In the genomic region with DNA sequence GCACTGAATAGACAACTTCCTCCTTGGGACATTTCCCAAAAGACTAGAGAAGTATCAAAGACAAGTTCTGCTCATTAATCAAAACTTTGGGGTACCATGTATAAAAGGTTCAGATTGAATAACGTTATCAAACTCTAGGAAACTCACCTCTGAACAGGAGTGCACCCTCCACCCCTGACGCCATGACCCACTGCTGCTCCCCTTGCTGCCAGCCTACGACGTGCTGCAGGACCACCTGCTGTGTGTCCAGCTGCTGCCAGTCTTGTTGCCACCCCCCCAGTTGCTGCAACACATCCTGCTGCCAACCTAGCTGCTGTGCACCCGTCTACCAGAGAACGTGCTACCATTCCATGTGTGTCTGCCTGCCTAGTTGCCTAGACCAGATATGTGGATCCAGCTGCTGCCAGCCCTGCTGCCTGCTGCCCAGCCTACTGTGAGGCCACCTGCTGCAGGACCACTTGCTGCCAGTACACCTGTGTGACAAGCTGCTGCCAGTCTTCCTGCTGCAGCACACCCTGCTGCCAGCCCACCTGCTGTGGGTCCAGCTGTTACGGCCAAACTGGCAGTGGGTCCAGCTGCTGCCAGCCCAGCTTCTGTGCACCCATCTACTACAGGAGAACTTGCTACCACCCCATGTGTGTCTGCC, we compare ENCODE assay signal across 1 cellular context.
TF ChIP-seq lines count a peak whose summit lies in the region.

No MANE protein-coding gene starts in this region.

TF ChIP-seq in A549, 52 proteins besides CTCF, POLR2A, EP300 and RAD21 (continued from another document):
- TF ChIP-seq, protein P1, sequence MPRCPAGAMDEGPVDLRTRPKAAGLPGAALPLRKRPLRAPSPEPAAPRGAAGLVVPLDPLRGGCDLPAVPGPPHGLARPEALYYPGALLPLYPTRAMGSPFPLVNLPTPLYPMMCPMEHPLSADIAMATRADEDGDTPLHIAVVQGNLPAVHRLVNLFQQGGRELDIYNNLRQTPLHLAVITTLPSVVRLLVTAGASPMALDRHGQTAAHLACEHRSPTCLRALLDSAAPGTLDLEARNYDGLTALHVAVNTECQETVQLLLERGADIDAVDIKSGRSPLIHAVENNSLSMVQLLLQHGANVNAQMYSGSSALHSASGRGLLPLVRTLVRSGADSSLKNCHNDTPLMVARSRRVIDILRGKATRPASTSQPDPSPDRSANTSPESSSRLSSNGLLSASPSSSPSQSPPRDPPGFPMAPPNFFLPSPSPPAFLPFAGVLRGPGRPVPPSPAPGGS (IDR thresholded peaks at IDR 0.05): no peak
- TF ChIP-seq JUNB (IDR thresholded peaks at IDR 0.05) (no peak), POLR2AphosphoS2 (conservative IDR thresholded peaks at IDR 0.05; ENCODE audit: low read length) (no peak), ESRRA (IDR thresholded peaks at IDR 0.05; ENCODE audit: borderline replicate concordance, low read length) (no peak)
- TF ChIP-seq, protein P2, sequence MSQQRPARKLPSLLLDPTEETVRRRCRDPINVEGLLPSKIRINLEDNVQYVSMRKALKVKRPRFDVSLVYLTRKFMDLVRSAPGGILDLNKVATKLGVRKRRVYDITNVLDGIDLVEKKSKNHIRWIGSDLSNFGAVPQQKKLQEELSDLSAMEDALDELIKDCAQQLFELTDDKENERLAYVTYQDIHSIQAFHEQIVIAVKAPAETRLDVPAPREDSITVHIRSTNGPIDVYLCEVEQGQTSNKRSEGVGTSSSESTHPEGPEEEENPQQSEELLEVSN (IDR thresholded peaks at IDR 0.05; ENCODE audit: borderline replicate concordance, low read depth): no peak
TF ChIP-seq in A549: peak in this region for 0.
